In the genomic region with DNA sequence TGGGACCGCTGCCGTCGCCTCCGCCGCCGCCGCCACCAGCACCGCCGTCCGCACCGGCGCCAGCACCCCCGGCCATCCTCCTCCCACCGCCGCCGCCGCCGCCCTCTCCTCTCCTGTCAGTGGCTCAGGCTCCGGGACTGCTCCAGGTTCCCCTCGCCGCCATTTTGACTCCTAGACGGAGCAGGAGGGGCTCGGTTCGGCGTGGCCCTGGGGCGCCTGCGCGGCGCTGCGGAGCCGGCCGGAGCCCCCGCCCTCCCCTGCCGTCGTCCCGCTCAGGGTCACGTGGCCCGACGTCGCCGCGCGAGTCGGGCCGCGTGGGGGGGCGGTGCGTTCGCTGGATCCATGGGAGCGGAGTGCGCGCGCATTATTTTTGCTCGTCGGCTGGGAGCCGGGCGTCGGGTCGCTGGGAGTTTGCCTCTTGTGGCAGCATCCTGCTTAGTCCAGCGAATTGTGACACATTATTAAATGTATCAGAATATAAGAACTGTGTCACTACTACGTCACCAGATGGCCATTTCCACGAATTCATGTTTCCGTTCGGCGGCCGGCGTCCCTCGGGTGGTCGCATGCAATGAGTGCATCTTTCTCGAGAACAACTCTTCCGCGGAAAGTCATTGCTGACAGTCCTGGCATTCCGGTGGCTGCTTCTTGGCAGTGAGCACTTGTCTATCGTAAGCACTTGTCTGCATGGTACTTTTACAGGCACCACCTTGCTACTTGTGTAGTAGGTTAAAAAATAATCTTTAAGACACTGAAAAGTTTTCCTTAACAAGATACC, we compare ENCODE assay signal across 8 cellular contexts. TPM values are rescaled to one million over a fixed set of nuclear protein-coding genes. Genes with fewer than 3 reads are reported as not detected.
DNase-seq lines count a peak whose midpoint lies in the region; ATAC-seq and TF ChIP-seq lines count a peak whose summit lies in the region.

A gene with protein sequence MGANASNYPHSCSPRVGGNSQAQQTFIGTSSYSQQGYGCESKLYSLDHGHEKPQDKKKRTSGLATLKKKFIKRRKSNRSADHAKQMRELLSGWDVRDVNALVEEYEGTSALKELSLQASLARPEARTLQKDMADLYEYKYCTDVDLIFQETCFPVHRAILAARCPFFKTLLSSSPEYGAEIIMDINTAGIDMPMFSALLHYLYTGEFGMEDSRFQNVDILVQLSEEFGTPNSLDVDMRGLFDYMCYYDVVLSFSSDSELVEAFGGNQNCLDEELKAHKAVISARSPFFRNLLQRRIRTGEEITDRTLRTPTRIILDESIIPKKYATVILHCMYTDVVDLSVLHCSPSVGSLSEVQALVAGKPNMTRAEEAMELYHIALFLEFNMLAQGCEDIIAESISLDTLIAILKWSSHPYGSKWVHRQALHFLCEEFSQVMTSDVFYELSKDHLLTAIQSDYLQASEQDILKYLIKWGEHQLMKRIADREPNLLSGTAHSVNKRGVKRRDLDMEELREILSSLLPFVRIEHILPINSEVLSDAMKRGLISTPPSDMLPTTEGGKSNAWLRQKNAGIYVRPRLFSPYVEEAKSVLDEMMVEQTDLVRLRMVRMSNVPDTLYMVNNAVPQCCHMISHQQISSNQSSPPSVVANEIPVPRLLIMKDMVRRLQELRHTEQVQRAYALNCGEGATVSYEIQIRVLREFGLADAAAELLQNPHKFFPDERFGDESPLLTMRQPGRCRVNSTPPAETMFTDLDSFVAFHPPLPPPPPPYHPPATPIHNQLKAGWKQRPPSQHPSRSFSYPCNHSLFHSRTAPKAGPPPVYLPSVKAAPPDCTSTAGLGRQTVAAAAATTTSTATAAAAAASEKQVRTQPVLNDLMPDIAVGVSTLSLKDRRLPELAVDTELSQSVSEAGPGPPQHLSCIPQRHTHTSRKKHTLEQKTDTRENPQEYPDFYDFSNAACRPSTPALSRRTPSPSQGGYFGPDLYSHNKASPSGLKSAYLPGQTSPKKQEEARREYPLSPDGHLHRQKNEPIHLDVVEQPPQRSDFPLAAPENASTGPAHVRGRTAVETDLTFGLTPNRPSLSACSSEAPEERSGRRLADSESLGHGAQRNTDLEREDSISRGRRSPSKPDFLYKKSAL (minus strand): TSS at position 184 of the 778 bp plus-strand sequence. CDS start 36,985 bp downstream, outside the sequence.

- no peaks in the 10 kb centered on the region for H3K36me3 Mint-ChIP-seq in T-helper 2 cell treated with Interferon-gamma antibody and Interleukin-4, amounts not matched to agents 5 μg/mL and 100 μg/mL, for 36 hours (ENCODE audit: low read depth)

- H3K36me3 ChIP-seq in ascending aorta = no peaks in the 10 kb centered on the region
- no peaks in the 10 kb centered on the region for H3K36me3 ChIP-seq in uterus

- WGBS in right cardiac atrium = under 1% methylated on average over 74 of the region's 74 CpGs

- no peaks in the 10 kb centered on the region for H3K27me3 Mint-ChIP-seq in T-helper 2 cell treated with Interferon-gamma antibody and Interleukin-4, amounts not matched to agents 5 μg/mL and 100 μg/mL, for 36 hours (ENCODE audit: low read depth)

- H3K27ac ChIP-seq in ascending aorta (peak within 1 kb of the TSS; percentile 86 to 97), right cardiac atrium (ENCODE audit: low read length) (peak within 1 kb of the TSS; percentile 97), uterus (peak within 1 kb of the TSS; percentile 92 to 96)

- peaks cover 33% of the 10 kb centered on the region for H3K4me1 Mint-ChIP-seq in T-helper 2 cell treated with Interferon-gamma antibody and Interleukin-4, amounts not matched to agents 5 μg/mL and 100 μg/mL, for 36 hours (ENCODE audit: low read depth)

- DNase-seq in NCI-H2029 (lab: John Stamatoyannopoulos, UW) = peak; percentile 77
- DNase-seq in T-helper 2 cell treated with Interferon-gamma antibody and Interleukin-4, amounts not matched to agents 5 μg/mL and 100 μg/mL, for 36 hours (ENCODE audit: low spot score) = peak; percentile 94
- DNase-seq in ascending aorta (ENCODE audit: low spot score in 2 of 2) = peak; percentile 73 to 97
- DNase-seq in right cardiac atrium = peak; percentile 96 to 98 (median 98)
- DNase-seq in putamen (ENCODE audit: low spot score) = peak; percentile 95
- peak; percentile 92 to 94 for DNase-seq in uterus

- no peaks in the 10 kb centered on the region for H3K27me3 ChIP-seq in ascending aorta
- no peaks in the 10 kb centered on the region for H3K27me3 ChIP-seq in right cardiac atrium (ENCODE audit: control insufficient read depth, insufficient read depth)
- no peaks in the 10 kb centered on the region for H3K27me3 ChIP-seq in uterus

- H3K9me3 ChIP-seq in ascending aorta = no peaks in the 10 kb centered on the region
- H3K9me3 ChIP-seq in right cardiac atrium (ENCODE audit: control insufficient read depth, low read length) = no peaks in the 10 kb centered on the region
- H3K9me3 ChIP-seq in uterus = no peaks in the 10 kb centered on the region

- ATAC-seq in GM18505 (IDR thresholded peaks at IDR 0.05; ENCODE audit: unreplicated experiment) (peak; percentile 79), HG02973 (IDR thresholded peaks at IDR 0.05; ENCODE audit: unreplicated experiment) (peak; percentile 78), right cardiac atrium (peak; percentile 98 to 99)

- TF ChIP-seq CTCF in ascending aorta (IDR thresholded peaks at IDR 0.05) = peak in 1 of 3 experiments; percentile 9
- peak in 2 of 4 experiments; percentile 20 to 27 for TF ChIP-seq CTCF in uterus (IDR thresholded peaks at IDR 0.05)

- peaks cover 0 to 25% of the 10 kb centered on the region in 2 donors for H3K4me1 ChIP-seq in ascending aorta
- H3K4me1 ChIP-seq in right cardiac atrium (ENCODE audit: control insufficient read depth, insufficient read depth, low read length) = no peaks in the 10 kb centered on the region
- H3K4me1 ChIP-seq in uterus = peaks cover 10 to 12% of the 10 kb centered on the region in 2 donors

- peak within 1 kb of the TSS; percentile 95 for H3K27ac Mint-ChIP-seq in T-helper 2 cell treated with Interferon-gamma antibody and Interleukin-4, amounts not matched to agents 5 μg/mL and 100 μg/mL, for 36 hours

- TF ChIP-seq POLR2A in GM18505 (IDR thresholded peaks at IDR 0.05; ENCODE audit: borderline replicate concordance, extremely low read depth, insufficient read depth, insufficient read length) = peak; percentile 87
- TF ChIP-seq POLR2A in uterus (IDR thresholded peaks at IDR 0.05) = peak; percentile 65 to 77

- H3K9me3 Mint-ChIP-seq in T-helper 2 cell treated with Interferon-gamma antibody and Interleukin-4, amounts not matched to agents 5 μg/mL and 100 μg/mL, for 36 hours = no peaks in the 10 kb centered on the region

- H3K4me3 ChIP-seq in ascending aorta (peak within 1 kb of the TSS; percentile 85 to 91), right cardiac atrium (ENCODE audit: low read length) (peak within 1 kb of the TSS; percentile 86), uterus (peak within 1 kb of the TSS; percentile 61 to 89)

- peak within 1 kb of the TSS; percentile 88 for H3K4me3 Mint-ChIP-seq in T-helper 2 cell treated with Interferon-gamma antibody and Interleukin-4, amounts not matched to agents 5 μg/mL and 100 μg/mL, for 36 hours

- intact Hi-C loops in ascending aorta (cut with DNase I) = loop anchor here (1.0 to 5.0 kb wide), 4 partner anchors 126 to 749 kb away; a partner anchor contains a TSS
- intact Hi-C loops in right cardiac atrium (cut with DNase I) = no loop called here
- intact Hi-C loops in uterus (cut with DNase I; ENCODE audit: low total_unique reads) = no loop called here

RNA-seq across cellular contexts. Expression of the gene that starts here (rescaled TPM):
- total RNA-seq in ascending aorta = 17.2 TPM
- total RNA-seq in right cardiac atrium = 10 to 100 TPM; 27.9 to 32.2 (median 30.0) TPM
- polyA plus RNA-seq in right cardiac atrium = 8.5 TPM
- 10 to 100 TPM; 16.7 to 60.4 (median 55.3) TPM for total RNA-seq in uterus

Comparison
In these comparisons a context has a peak if more than half of its experiments do, and no peak if none do; other contexts are left out.
1. Peak in every context shown above with its lines: DNase-seq, ATAC-seq, H3K4me3 ChIP-seq and H3K27ac ChIP-seq.